Comparison of ENCODE assay signal across 23 cellular contexts in genomic region chrX:82081027-82081426, GRCh38.
A peak's percentile ranks its signal among the peaks of the same experiment; 100 is the strongest.
DNase-seq lines count a peak whose midpoint lies in the region; ATAC-seq and TF ChIP-seq lines count a peak whose summit lies in the region.
"Had no signal": no experiment of that assay in that cellular context is flagged by ENCODE, and none has a peak within 500 bp of the region (broad histone marks: within the 10 kb centered on the region; RNA-seq: fewer than 3 reads in every experiment).

No MANE protein-coding gene starts in this region.

- POLR2A ChIA-PET in activated CD4-positive, alpha-beta memory T cell treated with anti-CD3 and anti-CD28 coated beads for 36 hours (lab: Charles Lee), result no interaction called here

- H3K9me2 ChIP-seq in MM.1S (replicated peaks; ENCODE audit: insufficient read depth, low read length), result no peaks in the 10 kb centered on the region

- TF ChIP-seq CTCF in MM.1S (IDR thresholded peaks at IDR 0.05; ENCODE audit: low read length), result peak; percentile 28
- TF ChIP-seq CTCF in VCaP (conservative IDR thresholded peaks at IDR 0.05), result peak; percentile 46

- H2BK15ac ChIP-seq in neuronal stem cell (ENCODE audit: low read length), result no peak overlapping the region

- whole genome bisulfite sequencing in neuronal stem cell (ENCODE audit: extremely low coverage in 2 of 2, insufficient read length in 2 of 2, insufficient replicate concordance in 1 of 2), 2 donors, result no CpG with 5 or more reads among the region's 1 CpG

- H2AK5ac ChIP-seq in neuronal stem cell (ENCODE audit: low read depth, low read length), result no peak overlapping the region

- no peaks in the 10 kb centered on the region for H3K27me3 Mint-ChIP-seq in activated CD4-positive, alpha-beta memory T cell treated with anti-CD3 and anti-CD28 coated beads for 36 hours

- no peaks in the 10 kb centered on the region for H3K27me3 ChIP-seq in MM.1S (replicated peaks; ENCODE audit: insufficient read depth, low read length)
- no peaks in the 10 kb centered on the region for H3K27me3 ChIP-seq in neuronal stem cell (ENCODE audit: control insufficient read depth in 3 of 3, insufficient read depth in 3 of 3, low read depth in 1 of 3, low read length in 3 of 3)
- H3K27me3 ChIP-seq: cardiac muscle cell had no signal

- no peak overlapping the region for H3K18ac ChIP-seq in neuronal stem cell (ENCODE audit: low read length)

- H3K9me3 ChIP-seq in MM.1S (replicated peaks; ENCODE audit: insufficient read depth, low read length) (no peaks in the 10 kb centered on the region), neuronal stem cell (replicated peaks in 1 of 2; ENCODE audit: control insufficient read depth in 2 of 2, insufficient read depth in 1 of 2, low read depth in 1 of 2, low read length in 2 of 2) (no peaks in the 10 kb centered on the region)
- H3K9me3 ChIP-seq: HAP-1, lower lobe of right lung had no signal

- H3K36me3 ChIP-seq in MM.1S (replicated peaks; ENCODE audit: insufficient read depth, low read length) (no peaks in the 10 kb centered on the region), neuronal stem cell (replicated peaks in 1 of 2; ENCODE audit: control insufficient read depth in 2 of 2, insufficient read depth in 2 of 2, low read length in 2 of 2) (no peaks in the 10 kb centered on the region)
- H3K36me3 ChIP-seq: cardiac muscle cell, HAP-1, lower lobe of right lung had no signal

- no peak overlapping the region for H3K23ac ChIP-seq in neuronal stem cell (ENCODE audit: low read depth, low read length, poor library complexity)

- no peak overlapping the region for H4K91ac ChIP-seq in neuronal stem cell (ENCODE audit: low read depth, low read length, poor library complexity)

- H3K4me1 Mint-ChIP-seq in activated CD4-positive, alpha-beta memory T cell treated with anti-CD3 and anti-CD28 coated beads for 36 hours (ENCODE audit: low read depth), result no peaks in the 10 kb centered on the region

- no peaks in the 10 kb centered on the region for H3K79me2 ChIP-seq in MM.1S (ENCODE audit: low read length)

- no peak overlapping the region for H3K9ac ChIP-seq in MM.1S (ENCODE audit: low read length)
- H3K9ac ChIP-seq in neuronal stem cell (ENCODE audit: low read depth, low read length, poor library complexity), result no peak overlapping the region

- no peak overlapping the region for H3K4me3 Mint-ChIP-seq in activated CD4-positive, alpha-beta memory T cell treated with anti-CD3 and anti-CD28 coated beads for 36 hours
- H3K4me3 Mint-ChIP-seq: activated T-cell treated with anti-CD3 and anti-CD28 coated beads, Interleukin-2, amount 50 U/mL, for 24 hours had no signal

- CTCF ChIA-PET in activated CD4-positive, alpha-beta memory T cell treated with anti-CD3 and anti-CD28 coated beads for 36 hours (lab: Charles Lee), result no interaction called here

- H3K36me3 Mint-ChIP-seq in activated CD4-positive, alpha-beta memory T cell treated with anti-CD3 and anti-CD28 coated beads for 36 hours, result no peaks in the 10 kb centered on the region

- no peak overlapping the region for H3K4ac ChIP-seq in neuronal stem cell (ENCODE audit: low read length)

- no peak overlapping the region for H3K27ac ChIP-seq in MM.1S (ENCODE audit: low read length)
- H3K27ac ChIP-seq in VCaP, result no peak overlapping the region
- no peak overlapping the region for H3K27ac ChIP-seq in neuronal stem cell (replicated peaks; ENCODE audit: low read length)
- H3K27ac ChIP-seq: cardiac muscle cell, dorsolateral prefrontal cortex, lower lobe of right lung, RWPE1 had no signal

- H2AFZ ChIP-seq in MM.1S (ENCODE audit: low read length) (no peak overlapping the region), neuronal stem cell (ENCODE audit: low read length) (no peak overlapping the region)

- peaks cover 4% of the 10 kb centered on the region for H3K9me3 Mint-ChIP-seq in activated CD4-positive, alpha-beta memory T cell treated with anti-CD3 and anti-CD28 coated beads for 36 hours

- no peak overlapping the region for H4K8ac ChIP-seq in neuronal stem cell (ENCODE audit: low read depth, low read length)

- no peak for ATAC-seq in GM18517 (IDR thresholded peaks at IDR 0.05; ENCODE audit: unreplicated experiment)
- ATAC-seq: activated CD4-positive, CD25-positive, alpha-beta regulatory T cell treated with anti-CD3 and anti-CD28 coated beads, Interleukin-2, amount 50 U/mL, for 24 hours; GM12878; lower lobe of right lung had no signal

- no peak overlapping the region for H2BK5ac ChIP-seq in neuronal stem cell (ENCODE audit: low read length)

- H2BK12ac ChIP-seq in neuronal stem cell (ENCODE audit: low read length), result no peak overlapping the region

- H3K4me2 ChIP-seq in MM.1S (ENCODE audit: low read depth, low read length), result no peak overlapping the region
- H3K4me2 ChIP-seq in neuronal stem cell (ENCODE audit: insufficient read depth, low read length, poor library complexity, severe bottlenecking), result no peak overlapping the region

- DNase-seq in NCI-H82 (lab: John Stamatoyannopoulos, UW) (peak; percentile 16), NCI-H82 treated with DMSO at 0.1 percent for 48 hours (lab: John Stamatoyannopoulos, UW; ENCODE audit: unreplicated experiment) (no peak), MM.1S (no peak), neuronal stem cell (ENCODE audit: low spot score) (peak; percentile 0), DMS79 (lab: John Stamatoyannopoulos, UW) (no peak)
- no peak for DNase-seq in activated CD4-positive, alpha-beta memory T cell treated with anti-CD3 and anti-CD28 coated beads for 36 hours
- DNase-seq: activated naive CD4-positive, alpha-beta T cell treated with Interleukin-2 at 50 U/mL for 16 hours; activated T-cell treated with anti-CD3 and anti-CD28 coated beads, Interleukin-2, amount 50 U/mL, for 24 hours; C1 segment of cervical spinal cord; dorsolateral prefrontal cortex; Kasumi-1; lower lobe of right lung; NCI-H146; nucleus accumbens; stimulated activated CD4-positive, alpha-beta T cell treated with anti-CD3 and anti-CD28 coated beads, Interleukin-12 subunit alpha, Interleukin-12 subunit beta, amount 100 ng/mL, for 4 hours; T-helper 9 cell had no signal

- no peak overlapping the region for H3K14ac ChIP-seq in neuronal stem cell (ENCODE audit: low read length)

- H3K27ac Mint-ChIP-seq in activated CD4-positive, alpha-beta memory T cell treated with anti-CD3 and anti-CD28 coated beads for 36 hours, result no peak overlapping the region
- H3K27ac Mint-ChIP-seq: activated T-cell treated with anti-CD3 and anti-CD28 coated beads, Interleukin-2, amount 50 U/mL, for 24 hours had no signal

- H3K79me1 ChIP-seq in neuronal stem cell (ENCODE audit: low read depth, low read length), result no peaks in the 10 kb centered on the region

- H3K4me3 ChIP-seq in MM.1S (ENCODE audit: low read length) (no peak overlapping the region), neuronal stem cell (ENCODE audit: low read length in 2 of 2) (no peak overlapping the region)
- H3K4me3 ChIP-seq: cardiac muscle cell, dorsolateral prefrontal cortex, GM12878, HAP-1, lower lobe of right lung had no signal

- H3K4me1 ChIP-seq in MM.1S (ENCODE audit: low read length) (peaks cover 19% of the 10 kb centered on the region), neuronal stem cell (ENCODE audit: control insufficient read depth in 2 of 2, insufficient read depth in 1 of 2, low read depth in 1 of 2, low read length in 2 of 2) (no peaks in the 10 kb centered on the region)
- H3K4me1 ChIP-seq: HAP-1, lower lobe of right lung had no signal

- H2BK120ac ChIP-seq in neuronal stem cell (ENCODE audit: low read depth, low read length), result no peak overlapping the region

- intact Hi-C loops in activated CD4-positive, alpha-beta memory T cell treated with anti-CD3 and anti-CD28 coated beads for 36 hours (cut with micrococcal nuclease), result no loop called here

- H3F3A ChIP-seq in MM.1S (ENCODE audit: insufficient read depth, low read length), result peaks cover 3% of the 10 kb centered on the region; the same call in 1 of the 2 replicates

- no peaks in the 10 kb centered on the region for H4K20me1 ChIP-seq in MM.1S (ENCODE audit: insufficient read depth, low read length)

Comparison
In these comparisons a context has a peak if more than half of its experiments do, and no peak if none do; other contexts are left out.
1. DNase-seq: peak in NCI-H82 (single experiment) and neuronal stem cell (single experiment); none in NCI-H82 treated with DMSO at 0.1 percent for 48 hours (single experiment), MM.1S (single experiment), activated CD4-positive, alpha-beta memory T cell treated with anti-CD3 and anti-CD28 coated beads for 36 hours (single experiment) and DMS79 (single experiment).